Comparison of ENCODE assay signal across 8 cellular contexts in genomic region chr17:51000835-51001638, GRCh38.
DNase-seq lines count a peak whose midpoint lies in the region; ATAC-seq and TF ChIP-seq lines count a peak whose summit lies in the region.

No MANE protein-coding gene starts in this region.

- POLR2A ChIA-PET in activated naive CD8-positive, alpha-beta T cell treated with anti-CD3 and anti-CD28 coated beads, Interleukin-2, amount 10 ng/mL, durations not matched to agents 7 days and 5 days (lab: Charles Lee): no interaction called here

- peak; percentile 70 for ATAC-seq in activated naive CD8-positive, alpha-beta T cell treated with anti-CD3 and anti-CD28 coated beads, Interleukin-2, amount 10 ng/mL, durations not matched to agents 7 days and 5 days (ENCODE audit: low read depth)
- ATAC-seq in HG03520 (IDR thresholded peaks at IDR 0.05; ENCODE audit: unreplicated experiment) (no peak), HG02981 (IDR thresholded peaks at IDR 0.05; ENCODE audit: unreplicated experiment) (no peak)

- DNase-seq in activated naive CD8-positive, alpha-beta T cell treated with anti-CD3 and anti-CD28 coated beads, Interleukin-2, amount 10 ng/mL, durations not matched to agents 7 days and 5 days: no peak
- no peak for DNase-seq in activated naive CD8-positive, alpha-beta T cell treated with anti-CD3 and anti-CD28 coated beads for 36 hours
- DNase-seq in NCI-H1048 (lab: John Stamatoyannopoulos, UW) (peak; percentile 43), SHP77 (lab: John Stamatoyannopoulos, UW) (peak; percentile 34 to 55), endodermal cell (no peak), midbrain (lab: John Stamatoyannopoulos, UW) (peak; percentile 81)

- WGBS in endodermal cell (ENCODE audit: insufficient coverage in 1 of 2, insufficient read length in 1 of 2), 2 experiments: 100% methylated on average over 1 of the region's 1 CpG; no CpG with 5 or more reads in 1 of the 2 experiments

- peaks cover 79% of the 10 kb centered on the region for H3K36me3 ChIP-seq in endodermal cell (ENCODE audit: control insufficient read depth, insufficient read depth, low read length)

- peaks cover 2% of the 10 kb centered on the region for H3K4me1 Mint-ChIP-seq in activated naive CD8-positive, alpha-beta T cell treated with anti-CD3 and anti-CD28 coated beads, Interleukin-2, amount 10 ng/mL, durations not matched to agents 7 days and 5 days
- H3K4me1 Mint-ChIP-seq in activated naive CD8-positive, alpha-beta T cell treated with anti-CD3 and anti-CD28 coated beads for 36 hours: no peaks in the 10 kb centered on the region
- H3K4me1 Mint-ChIP-seq in endodermal cell: peaks cover 9% of the 10 kb centered on the region

- no peak overlapping the region for H3K4me3 ChIP-seq in endodermal cell (ENCODE audit: low read length)

- H3K9me3 ChIP-seq in endodermal cell (ENCODE audit: control insufficient read depth, low read length): no peaks in the 10 kb centered on the region

- peaks cover 8% of the 10 kb centered on the region for H3K36me3 Mint-ChIP-seq in activated naive CD8-positive, alpha-beta T cell treated with anti-CD3 and anti-CD28 coated beads, Interleukin-2, amount 10 ng/mL, durations not matched to agents 7 days and 5 days
- H3K36me3 Mint-ChIP-seq in activated naive CD8-positive, alpha-beta T cell treated with anti-CD3 and anti-CD28 coated beads for 36 hours: peaks cover 10% of the 10 kb centered on the region
- H3K36me3 Mint-ChIP-seq in endodermal cell (ENCODE audit: low read depth): peaks cover 40% of the 10 kb centered on the region

- no peak overlapping the region for H3K27ac Mint-ChIP-seq in activated naive CD8-positive, alpha-beta T cell treated with anti-CD3 and anti-CD28 coated beads, Interleukin-2, amount 10 ng/mL, durations not matched to agents 7 days and 5 days
- H3K27ac Mint-ChIP-seq in activated naive CD8-positive, alpha-beta T cell treated with anti-CD3 and anti-CD28 coated beads for 36 hours: no peak overlapping the region
- no peak overlapping the region for H3K27ac Mint-ChIP-seq in endodermal cell

- H3K4me1 ChIP-seq in endodermal cell (ENCODE audit: control insufficient read depth, insufficient read depth, low read length): no peaks in the 10 kb centered on the region

- H3K27ac ChIP-seq in endodermal cell (ENCODE audit: low read depth, low read length): no peak overlapping the region

- H3K27me3 ChIP-seq in endodermal cell (ENCODE audit: control insufficient read depth, insufficient read depth, low read length, poor library complexity, severe bottlenecking): no peaks in the 10 kb centered on the region

- H3K27me3 Mint-ChIP-seq in activated naive CD8-positive, alpha-beta T cell treated with anti-CD3 and anti-CD28 coated beads, Interleukin-2, amount 10 ng/mL, durations not matched to agents 7 days and 5 days: no peaks in the 10 kb centered on the region
- no peaks in the 10 kb centered on the region for H3K27me3 Mint-ChIP-seq in activated naive CD8-positive, alpha-beta T cell treated with anti-CD3 and anti-CD28 coated beads for 36 hours
- no peaks in the 10 kb centered on the region for H3K27me3 Mint-ChIP-seq in endodermal cell (ENCODE audit: insufficient read depth)

- no peak overlapping the region for H3K4me3 Mint-ChIP-seq in activated naive CD8-positive, alpha-beta T cell treated with anti-CD3 and anti-CD28 coated beads, Interleukin-2, amount 10 ng/mL, durations not matched to agents 7 days and 5 days
- H3K4me3 Mint-ChIP-seq in activated naive CD8-positive, alpha-beta T cell treated with anti-CD3 and anti-CD28 coated beads for 36 hours: no peak overlapping the region
- H3K4me3 Mint-ChIP-seq in endodermal cell: no peak overlapping the region

- peak; percentile 81 for TF ChIP-seq CTCF in endodermal cell (conservative IDR thresholded peaks at IDR 0.05)

- H3K9ac ChIP-seq in endodermal cell (ENCODE audit: extremely low read depth, low read length, poor library complexity, severe bottlenecking): no peak overlapping the region

- no peaks in the 10 kb centered on the region for H3K9me3 Mint-ChIP-seq in activated naive CD8-positive, alpha-beta T cell treated with anti-CD3 and anti-CD28 coated beads, Interleukin-2, amount 10 ng/mL, durations not matched to agents 7 days and 5 days
- no peaks in the 10 kb centered on the region for H3K9me3 Mint-ChIP-seq in activated naive CD8-positive, alpha-beta T cell treated with anti-CD3 and anti-CD28 coated beads for 36 hours
- H3K9me3 Mint-ChIP-seq in endodermal cell: no peaks in the 10 kb centered on the region

Comparison
In these comparisons a context has a peak if more than half of its experiments do, and no peak if none do; other contexts are left out.
1. DNase-seq: peak in NCI-H1048 (single experiment), SHP77 (2 of 2) and midbrain (single experiment); none in activated naive CD8-positive, alpha-beta T cell treated with anti-CD3 and anti-CD28 coated beads, Interleukin-2, amount 10 ng/mL, durations not matched to agents 7 days and 5 days (single experiment), activated naive CD8-positive, alpha-beta T cell treated with anti-CD3 and anti-CD28 coated beads for 36 hours (single experiment) and endodermal cell (single experiment).